ENCODE assay signal across 19 cellular contexts in the genomic region with DNA sequence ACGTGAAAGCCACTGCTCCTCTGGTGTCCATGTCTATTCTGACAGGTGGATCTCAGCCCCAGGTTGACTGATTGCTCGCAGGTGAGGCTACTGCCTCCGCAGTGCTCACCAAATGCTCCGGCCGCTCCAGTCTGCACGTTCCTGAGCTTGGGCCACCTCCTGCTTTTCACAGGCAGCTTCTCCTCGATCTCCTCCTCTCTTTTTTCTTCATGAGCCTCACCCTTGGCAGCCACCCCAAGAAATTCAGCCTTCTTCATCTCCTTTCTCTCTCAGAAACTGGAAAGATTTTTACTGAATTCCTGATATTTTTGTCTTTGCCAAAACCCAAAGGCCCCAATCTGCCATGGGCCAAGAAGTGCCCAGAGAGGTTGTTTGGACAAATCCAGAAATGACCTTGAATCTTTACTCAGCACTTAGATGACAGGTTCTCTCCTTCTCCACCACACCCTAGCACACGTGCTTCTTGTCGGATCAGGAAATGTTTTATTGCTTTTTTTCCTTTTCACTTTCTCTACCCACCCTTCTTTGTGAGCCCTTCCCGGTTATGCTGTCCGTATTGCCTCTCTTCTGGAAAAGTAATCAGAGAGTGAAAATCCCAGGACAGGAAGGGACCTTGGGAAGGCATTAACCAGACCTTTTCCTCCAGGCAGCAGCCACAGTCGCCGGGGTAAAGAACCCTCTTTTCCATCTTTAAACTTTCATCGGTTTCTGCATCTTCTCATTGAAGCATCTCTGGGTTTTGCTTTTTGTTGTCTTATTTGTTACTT.
"Had no signal": no experiment of that assay in that cellular context is flagged by ENCODE, and none has a peak within 500 bp of the region (broad histone marks: within the 10 kb centered on the region; RNA-seq: fewer than 3 reads in every experiment).

No MANE protein-coding gene starts in this region.

- ATAC-seq: activated T-helper 17 cell treated with anti-CD3 and anti-CD28 coated beads, Interleukin-2, amount 50 U/mL, for 72 hours; esophagus mucosa; natural killer cell; stimulated activated naive CD8-positive, alpha-beta T cell treated with anti-CD3 and anti-CD28 coated beads, Interleukin-15, Interleukin-2, amounts not matched to agents 100 U/mL and 50 U/mL, for 24 hours; WTC11 had no signal

- H3K27ac ChIP-seq: adrenal gland, ascending aorta, brain microvascular endothelial cell, neutrophil, SJSA1, transverse colon had no signal

- H3K36me3 Mint-ChIP-seq: activated naive CD8-positive, alpha-beta T cell; mesothelial cell of epicardium; natural killer cell; WTC11 had no signal

- DNase-seq: activated T-cell treated with anti-CD3 and anti-CD28 coated beads, Interleukin-2, amount 50 U/mL, for 24 hours; adrenal gland; brain microvascular endothelial cell; effector memory CD4-positive, alpha-beta T cell; natural killer cell; stimulated activated CD4-positive, alpha-beta T cell treated with anti-CD3 and anti-CD28 coated beads, Interleukin-12 subunit alpha, Interleukin-12 subunit beta, amount 100 ng/mL, for 4 hours; stimulated activated CD4-positive, alpha-beta T cell treated with anti-CD3 and anti-CD28 coated beads, Interleukin-4, amount 100 ng/mL, for 4 hours; stimulated activated naive CD8-positive, alpha-beta T cell treated with anti-CD3 and anti-CD28 coated beads, Interleukin-15, Interleukin-2, amounts not matched to agents 100 U/mL and 50 U/mL, for 24 hours; T-helper 9 cell; transverse colon had no signal

- H3K36me3 ChIP-seq: adrenal gland, ascending aorta, brain microvascular endothelial cell, neutrophil, SJSA1, transverse colon had no signal

- H3K4me3 Mint-ChIP-seq: activated naive CD8-positive, alpha-beta T cell; activated T-cell treated with anti-CD3 and anti-CD28 coated beads, Interleukin-2, amount 50 U/mL, for 24 hours; activated T-helper 17 cell treated with anti-CD3 and anti-CD28 coated beads, Interleukin-2, amount 50 U/mL, for 72 hours; central memory CD8-positive, alpha-beta T cell; mesothelial cell of epicardium; natural killer cell; WTC11 had no signal

- H3K9me3 ChIP-seq: adrenal gland, ascending aorta, neutrophil, SJSA1, transverse colon had no signal

- H3K4me3 ChIP-seq: adrenal gland, ascending aorta, SJSA1, transverse colon had no signal

- H3K9me3 Mint-ChIP-seq: activated T-cell treated with anti-CD3 and anti-CD28 coated beads, Interleukin-2, amount 50 U/mL, for 24 hours; activated T-helper 17 cell treated with anti-CD3 and anti-CD28 coated beads, Interleukin-2, amount 50 U/mL, for 72 hours; natural killer cell; WTC11 had no signal

- H3K4me1 ChIP-seq: adrenal gland had no signal

- H3K27me3 ChIP-seq: adrenal gland, ascending aorta, brain microvascular endothelial cell, neutrophil, SJSA1, transverse colon had no signal

- H3K4me1 Mint-ChIP-seq: activated T-helper 17 cell treated with anti-CD3 and anti-CD28 coated beads, Interleukin-2, amount 50 U/mL, for 72 hours; central memory CD8-positive, alpha-beta T cell; natural killer cell had no signal

- H3K27ac Mint-ChIP-seq: activated naive CD8-positive, alpha-beta T cell; activated T-cell treated with anti-CD3 and anti-CD28 coated beads, Interleukin-2, amount 50 U/mL, for 24 hours; activated T-helper 17 cell treated with anti-CD3 and anti-CD28 coated beads, Interleukin-2, amount 50 U/mL, for 72 hours; mesothelial cell of epicardium; natural killer cell; WTC11 had no signal
